ENCODE assay signal across 8 cellular contexts in the genomic region with DNA sequence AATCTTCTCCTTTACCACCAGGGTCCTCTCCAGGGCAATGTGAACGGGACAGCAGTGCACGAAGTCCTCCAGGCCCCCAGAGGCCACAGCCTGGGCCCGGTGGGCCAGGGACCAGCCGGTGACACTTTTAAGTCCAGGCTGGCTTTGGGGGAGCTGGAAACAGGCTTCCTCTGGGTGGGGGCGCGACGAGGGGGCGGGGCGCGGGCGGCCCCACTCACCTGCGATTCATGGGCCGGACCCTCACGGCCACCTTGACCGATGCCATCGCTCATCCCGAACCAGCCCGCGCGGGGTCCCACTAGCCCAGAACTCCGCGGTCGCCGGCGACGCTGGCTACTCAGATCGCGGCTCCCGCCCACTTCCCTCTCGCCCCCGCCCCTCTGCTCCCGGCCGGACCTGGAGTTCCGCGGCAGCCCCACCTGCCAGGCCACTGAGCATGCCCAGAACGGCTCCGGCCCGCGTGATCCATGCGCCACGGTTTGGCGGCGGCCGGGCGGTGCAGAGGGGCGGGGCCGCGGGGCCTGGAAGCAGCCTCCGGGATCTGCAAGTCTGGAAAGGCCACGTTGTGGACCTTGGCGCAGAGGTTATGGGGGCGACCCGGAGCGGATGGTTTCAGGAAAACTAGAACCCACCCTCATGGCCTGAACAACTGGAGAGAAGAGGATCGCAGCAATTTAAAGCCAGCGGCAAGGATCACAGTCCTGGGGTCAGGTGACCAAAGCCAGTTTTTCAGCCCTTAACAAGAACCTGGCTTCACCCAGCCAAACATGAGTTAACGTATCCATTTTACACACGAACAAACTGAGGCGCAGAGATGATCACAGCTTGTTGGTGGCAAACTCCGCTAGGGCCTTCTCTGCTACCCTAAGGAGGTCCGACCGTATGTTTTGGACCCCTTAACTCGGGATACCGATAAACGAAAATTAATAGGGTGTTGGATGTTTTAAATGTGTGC. TPM values are rescaled to one million over a fixed set of nuclear protein-coding genes. Genes with fewer than 3 reads are reported as not detected.
DNase-seq lines count a peak whose midpoint lies in the region; ATAC-seq and TF ChIP-seq lines count a peak whose summit lies in the region.

A gene with protein sequence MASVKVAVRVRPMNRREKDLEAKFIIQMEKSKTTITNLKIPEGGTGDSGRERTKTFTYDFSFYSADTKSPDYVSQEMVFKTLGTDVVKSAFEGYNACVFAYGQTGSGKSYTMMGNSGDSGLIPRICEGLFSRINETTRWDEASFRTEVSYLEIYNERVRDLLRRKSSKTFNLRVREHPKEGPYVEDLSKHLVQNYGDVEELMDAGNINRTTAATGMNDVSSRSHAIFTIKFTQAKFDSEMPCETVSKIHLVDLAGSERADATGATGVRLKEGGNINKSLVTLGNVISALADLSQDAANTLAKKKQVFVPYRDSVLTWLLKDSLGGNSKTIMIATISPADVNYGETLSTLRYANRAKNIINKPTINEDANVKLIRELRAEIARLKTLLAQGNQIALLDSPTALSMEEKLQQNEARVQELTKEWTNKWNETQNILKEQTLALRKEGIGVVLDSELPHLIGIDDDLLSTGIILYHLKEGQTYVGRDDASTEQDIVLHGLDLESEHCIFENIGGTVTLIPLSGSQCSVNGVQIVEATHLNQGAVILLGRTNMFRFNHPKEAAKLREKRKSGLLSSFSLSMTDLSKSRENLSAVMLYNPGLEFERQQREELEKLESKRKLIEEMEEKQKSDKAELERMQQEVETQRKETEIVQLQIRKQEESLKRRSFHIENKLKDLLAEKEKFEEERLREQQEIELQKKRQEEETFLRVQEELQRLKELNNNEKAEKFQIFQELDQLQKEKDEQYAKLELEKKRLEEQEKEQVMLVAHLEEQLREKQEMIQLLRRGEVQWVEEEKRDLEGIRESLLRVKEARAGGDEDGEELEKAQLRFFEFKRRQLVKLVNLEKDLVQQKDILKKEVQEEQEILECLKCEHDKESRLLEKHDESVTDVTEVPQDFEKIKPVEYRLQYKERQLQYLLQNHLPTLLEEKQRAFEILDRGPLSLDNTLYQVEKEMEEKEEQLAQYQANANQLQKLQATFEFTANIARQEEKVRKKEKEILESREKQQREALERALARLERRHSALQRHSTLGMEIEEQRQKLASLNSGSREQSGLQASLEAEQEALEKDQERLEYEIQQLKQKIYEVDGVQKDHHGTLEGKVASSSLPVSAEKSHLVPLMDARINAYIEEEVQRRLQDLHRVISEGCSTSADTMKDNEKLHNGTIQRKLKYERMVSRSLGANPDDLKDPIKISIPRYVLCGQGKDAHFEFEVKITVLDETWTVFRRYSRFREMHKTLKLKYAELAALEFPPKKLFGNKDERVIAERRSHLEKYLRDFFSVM (N-terminal part only) (minus strand): TSS at position 438 of the 955 bp plus-strand sequence. CDS start 173 bp downstream, at position 265.

- no peaks in the 10 kb centered on the region for H3K27me3 ChIP-seq in aorta (ENCODE audit: control insufficient read depth in 1 of 2, insufficient read depth in 2 of 2, low read length in 1 of 2)

- ATAC-seq in GM18498 (IDR thresholded peaks at IDR 0.05; ENCODE audit: unreplicated experiment), result peak; percentile 87
- peak; percentile 68 for ATAC-seq in HG02870 (IDR thresholded peaks at IDR 0.05; ENCODE audit: unreplicated experiment)
- peak; percentile 97 for ATAC-seq in aorta (ENCODE audit: low FRiP score)

- H3K4me3 ChIP-seq in astrocyte of the cerebellum (ENCODE audit: low read depth, low read length), result peak within 1 kb of the TSS; percentile 72
- peak within 1 kb of the TSS; percentile 96 to 98 for H3K4me3 ChIP-seq in aorta (ENCODE audit: low read length in 2 of 2)

- peak; percentile 7 for TF ChIP-seq CTCF in astrocyte of the cerebellum (IDR thresholded peaks at IDR 0.05; ENCODE audit: low read depth, low read length, missing control alignments)

- no peak within 1 kb of the TSS for H3K27ac ChIP-seq in aorta (ENCODE audit: low read depth in 1 of 2, low read length in 2 of 2)

- intact Hi-C loops in aorta (cut with DNase I), result loop anchor here (5.0 to 10.0 kb wide), 2 partner anchors 152 to 159 kb away; a partner anchor contains a TSS

- no peaks in the 10 kb centered on the region for H3K9me3 ChIP-seq in aorta (ENCODE audit: control insufficient read depth, low read length)

- WGBS in aorta, 2 donors, result 9% methylated on average over 65 of the region's 65 CpGs

- no peaks in the 10 kb centered on the region for H3K36me3 ChIP-seq in aorta (ENCODE audit: control insufficient read depth in 1 of 2, insufficient read depth in 2 of 2, low read length in 1 of 2)

- H3K4me1 ChIP-seq in aorta (ENCODE audit: control insufficient read depth in 1 of 2, insufficient read depth in 2 of 2, low read length in 2 of 2), result no peaks in the 10 kb centered on the region

- in situ Hi-C loops in astrocyte of the cerebellum (cut with HindIII; ENCODE audit: low sequenced_read_pairs), result no loop called here

- DNase-seq in NCI-H146 treated with DMSO at 0.1 percent for 48 hours (lab: John Stamatoyannopoulos, UW; ENCODE audit: unreplicated experiment) (peak; percentile 30), T-helper 22 cell (ENCODE audit: low read depth) (peak; percentile 65), astrocyte of the cerebellum (ENCODE audit: low read depth) (peak; percentile 66), hepatic stellate cell (ENCODE audit: low spot score) (peak; percentile 83), retina (peak; percentile 95), aorta (peak; percentile 95 to 97)

RNA-seq across cellular contexts. Expression of the gene that starts here (rescaled TPM):
- total RNA-seq in aorta, result 10 to 100 TPM; 17.3 to 20.6 TPM
- 10 to 100 TPM in 1 of 2 donors, 1 to 10 TPM in 1; 6.5 to 10.3 TPM for polyA plus RNA-seq in aorta

Comparison
In these comparisons a context has a peak if more than half of its experiments do, and no peak if none do; other contexts are left out.
1. DNase-seq: peak in every context shown above with its lines; median percentile 96 in aorta; 95 in retina; 83 in hepatic stellate cell; 66 in astrocyte of the cerebellum; 65 in T-helper 22 cell; 30 in NCI-H146 treated with DMSO at 0.1 percent for 48 hours.